ENCODE assay signal across 8 cellular contexts in the genomic region with DNA sequence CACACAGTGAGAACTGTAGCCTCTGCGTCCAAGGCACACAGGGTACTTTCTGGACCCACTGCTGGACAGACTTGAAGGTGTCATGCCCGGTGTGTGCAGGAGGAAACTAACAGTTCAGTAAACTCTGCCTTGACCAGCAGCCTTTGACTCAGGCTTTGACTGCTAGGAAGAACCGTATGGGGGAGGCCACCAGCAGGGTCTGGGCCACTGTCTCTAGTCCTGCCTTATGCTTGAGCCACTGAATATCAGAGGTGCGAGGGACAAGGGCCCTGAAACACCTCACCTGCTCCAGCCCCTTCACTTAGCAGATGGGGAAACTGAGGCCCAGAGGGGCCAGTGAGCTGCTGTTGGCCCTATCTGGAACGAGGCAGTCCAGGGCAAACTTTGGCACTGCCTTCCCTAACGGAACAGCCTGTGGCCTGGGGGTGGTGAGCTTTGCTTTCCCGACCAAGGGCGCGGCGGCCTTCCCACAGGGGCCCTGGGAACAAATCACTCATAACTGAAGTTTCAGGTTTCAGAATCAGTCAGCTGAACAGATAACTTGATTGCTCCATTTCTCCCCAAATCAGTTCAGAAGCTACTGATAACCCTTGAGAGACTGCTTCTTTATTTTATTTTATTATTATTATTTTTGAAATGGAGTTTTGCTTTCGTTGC.
DNase-seq lines count a peak whose midpoint lies in the region; ATAC-seq lines count a peak whose summit lies in the region.

No MANE protein-coding gene starts in this region.

- H2BK120ac ChIP-seq in mesendoderm (ENCODE audit: low read depth, low read length), result no peak overlapping the region

- DNase-seq in activated CD4-positive, alpha-beta T cell treated with anti-CD3 and anti-CD28 coated beads, Interleukin-2, amount 50 U/mL, for 48 hours, result peak; percentile 73 to 82
- DNase-seq in stimulated activated CD4-positive, alpha-beta T cell treated with anti-CD3 and anti-CD28 coated beads, Interleukin-2, amount 100 ng/mL, for 24 hours, result peak; percentile 63 to 77
- no peak for DNase-seq in NCI-H1694 (lab: John Stamatoyannopoulos, UW)
- DNase-seq in mesendoderm, result no peak
- DNase-seq in OCI-M1 (lab: John Stamatoyannopoulos, UW), result no peak
- no peak for DNase-seq in NCI-H2196 treated with DMSO at 0.1 percent for 48 hours (lab: John Stamatoyannopoulos, UW; ENCODE audit: unreplicated experiment)

- no peak overlapping the region for H2BK5ac ChIP-seq in mesendoderm (ENCODE audit: low read length)

- H4K5ac ChIP-seq in mesendoderm (ENCODE audit: low read length), result no peak overlapping the region

- no peak overlapping the region for H3K56ac ChIP-seq in mesendoderm (ENCODE audit: low read length)

- H3K27ac ChIP-seq in mesendoderm (ENCODE audit: low read depth, low read length), result no peak overlapping the region

- no peaks in the 10 kb centered on the region for H3K79me2 ChIP-seq in mesendoderm (ENCODE audit: control insufficient read depth, insufficient read depth, low read length)

- no peaks in the 10 kb centered on the region for H3K36me3 ChIP-seq in mesendoderm (ENCODE audit: control insufficient read depth, insufficient read depth, low read length)

- peak; percentile 50 for ATAC-seq in GM18858 (IDR thresholded peaks at IDR 0.05; ENCODE audit: unreplicated experiment)
- peak; percentile 55 for ATAC-seq in HG02642 (IDR thresholded peaks at IDR 0.05; ENCODE audit: poor library complexity, unreplicated experiment)

- no peak overlapping the region for H3K18ac ChIP-seq in mesendoderm (ENCODE audit: low read length)

- H4K8ac ChIP-seq in mesendoderm (ENCODE audit: low read depth, low read length), result no peak overlapping the region

- H3K4me1 ChIP-seq in mesendoderm (ENCODE audit: control insufficient read depth, low read depth, low read length), result no peaks in the 10 kb centered on the region

- no peak overlapping the region for H3K9ac ChIP-seq in mesendoderm (ENCODE audit: low read length)

- H3K4me2 ChIP-seq in mesendoderm (ENCODE audit: low read length), result no peak overlapping the region

- no peak overlapping the region for H3K4me3 ChIP-seq in mesendoderm (ENCODE audit: low read length)

- H2AK5ac ChIP-seq in mesendoderm (ENCODE audit: low read length), result no peak overlapping the region

- no CpG with 5 or more reads among the region's 11 CpGs for WGBS in mesendoderm (ENCODE audit: extremely low coverage, insufficient coverage, low lambda C conversion rate)

- H3K23ac ChIP-seq in mesendoderm (ENCODE audit: low read length), result no peak overlapping the region

- no peaks in the 10 kb centered on the region for H3K79me1 ChIP-seq in mesendoderm (ENCODE audit: low read length)

- H3K27me3 ChIP-seq in mesendoderm (ENCODE audit: insufficient read depth, low read length, poor library complexity), result no peaks in the 10 kb centered on the region

- H2BK15ac ChIP-seq in mesendoderm (replicated peaks; ENCODE audit: low read depth), result no peak overlapping the region

- no peak overlapping the region for H3K4ac ChIP-seq in mesendoderm (ENCODE audit: low read depth, low read length)

Comparison
In these comparisons a context has a peak if more than half of its experiments do, and no peak if none do; other contexts are left out.
1. DNase-seq: peak in activated CD4-positive, alpha-beta T cell treated with anti-CD3 and anti-CD28 coated beads, Interleukin-2, amount 50 U/mL, for 48 hours (2 of 2) and stimulated activated CD4-positive, alpha-beta T cell treated with anti-CD3 and anti-CD28 coated beads, Interleukin-2, amount 100 ng/mL, for 24 hours (2 of 2); none in NCI-H1694 (single experiment), mesendoderm (single experiment), OCI-M1 (single experiment) and NCI-H2196 treated with DMSO at 0.1 percent for 48 hours (single experiment).